In genomic region chr1:3746389-3746783, GRCh38 we compare ENCODE assay signal across 2 cellular contexts.
TF ChIP-seq lines count a peak whose summit lies in the region.

No MANE protein-coding gene starts in this region.

TF ChIP-seq in K562, 482 proteins besides CTCF, POLR2A, EP300 and RAD21:
- TF ChIP-seq KLF1 (tag; IDR thresholded peaks at IDR 0.05) (no peak), HMGN3 (IDR thresholded peaks at IDR 0.05; ENCODE audit: borderline replicate concordance, extremely low read depth, insufficient read length, low read depth, low read length) (peak; percentile 10), TEAD4 (IDR thresholded peaks at IDR 0.05; ENCODE audit: low read length) (0 out of 2 replicates have a peak, but pooled peaks have one; percentile 3), TEAD4 (CRISPR knock-in tag; IDR thresholded peaks at IDR 0.05; ENCODE audit: borderline replicate concordance) (no peak), KLF16 (IDR thresholded peaks at IDR 0.05) (peak; percentile 18; the same call in 1 of the 2 replicates), NRF1 (conservative IDR thresholded peaks at IDR 0.05 in 1 of 2, IDR thresholded peaks at IDR 0.05 in 1 of 2) (peak in 1 of 2 experiments; percentile 37; a peak in 2 of 4 replicates), SIN3A (IDR thresholded peaks at IDR 0.05; ENCODE audit: borderline replicate concordance in 2 of 2, control insufficient read depth in 1 of 2, low read depth in 2 of 2, low read length in 2 of 2) (0 out of 4 replicates have a peak, but pooled peaks of 1 of the 2 experiments have one; percentile 9), ZC3H4 (CRISPR knock-in tag; IDR thresholded peaks at IDR 0.05; ENCODE audit: borderline replicate concordance) (no peak)
- TF ChIP-seq, protein P1, sequence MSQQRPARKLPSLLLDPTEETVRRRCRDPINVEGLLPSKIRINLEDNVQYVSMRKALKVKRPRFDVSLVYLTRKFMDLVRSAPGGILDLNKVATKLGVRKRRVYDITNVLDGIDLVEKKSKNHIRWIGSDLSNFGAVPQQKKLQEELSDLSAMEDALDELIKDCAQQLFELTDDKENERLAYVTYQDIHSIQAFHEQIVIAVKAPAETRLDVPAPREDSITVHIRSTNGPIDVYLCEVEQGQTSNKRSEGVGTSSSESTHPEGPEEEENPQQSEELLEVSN (IDR thresholded peaks at IDR 0.05; ENCODE audit: borderline replicate concordance in 1 of 2, extremely low read depth in 1 of 2, insufficient read depth in 1 of 2, insufficient read length in 1 of 2, low read depth in 1 of 2, low read length in 1 of 2, poor library complexity in 1 of 2, severe bottlenecking in 1 of 2) = peak; percentile 66 to 78
- TF ChIP-seq, protein P2, sequence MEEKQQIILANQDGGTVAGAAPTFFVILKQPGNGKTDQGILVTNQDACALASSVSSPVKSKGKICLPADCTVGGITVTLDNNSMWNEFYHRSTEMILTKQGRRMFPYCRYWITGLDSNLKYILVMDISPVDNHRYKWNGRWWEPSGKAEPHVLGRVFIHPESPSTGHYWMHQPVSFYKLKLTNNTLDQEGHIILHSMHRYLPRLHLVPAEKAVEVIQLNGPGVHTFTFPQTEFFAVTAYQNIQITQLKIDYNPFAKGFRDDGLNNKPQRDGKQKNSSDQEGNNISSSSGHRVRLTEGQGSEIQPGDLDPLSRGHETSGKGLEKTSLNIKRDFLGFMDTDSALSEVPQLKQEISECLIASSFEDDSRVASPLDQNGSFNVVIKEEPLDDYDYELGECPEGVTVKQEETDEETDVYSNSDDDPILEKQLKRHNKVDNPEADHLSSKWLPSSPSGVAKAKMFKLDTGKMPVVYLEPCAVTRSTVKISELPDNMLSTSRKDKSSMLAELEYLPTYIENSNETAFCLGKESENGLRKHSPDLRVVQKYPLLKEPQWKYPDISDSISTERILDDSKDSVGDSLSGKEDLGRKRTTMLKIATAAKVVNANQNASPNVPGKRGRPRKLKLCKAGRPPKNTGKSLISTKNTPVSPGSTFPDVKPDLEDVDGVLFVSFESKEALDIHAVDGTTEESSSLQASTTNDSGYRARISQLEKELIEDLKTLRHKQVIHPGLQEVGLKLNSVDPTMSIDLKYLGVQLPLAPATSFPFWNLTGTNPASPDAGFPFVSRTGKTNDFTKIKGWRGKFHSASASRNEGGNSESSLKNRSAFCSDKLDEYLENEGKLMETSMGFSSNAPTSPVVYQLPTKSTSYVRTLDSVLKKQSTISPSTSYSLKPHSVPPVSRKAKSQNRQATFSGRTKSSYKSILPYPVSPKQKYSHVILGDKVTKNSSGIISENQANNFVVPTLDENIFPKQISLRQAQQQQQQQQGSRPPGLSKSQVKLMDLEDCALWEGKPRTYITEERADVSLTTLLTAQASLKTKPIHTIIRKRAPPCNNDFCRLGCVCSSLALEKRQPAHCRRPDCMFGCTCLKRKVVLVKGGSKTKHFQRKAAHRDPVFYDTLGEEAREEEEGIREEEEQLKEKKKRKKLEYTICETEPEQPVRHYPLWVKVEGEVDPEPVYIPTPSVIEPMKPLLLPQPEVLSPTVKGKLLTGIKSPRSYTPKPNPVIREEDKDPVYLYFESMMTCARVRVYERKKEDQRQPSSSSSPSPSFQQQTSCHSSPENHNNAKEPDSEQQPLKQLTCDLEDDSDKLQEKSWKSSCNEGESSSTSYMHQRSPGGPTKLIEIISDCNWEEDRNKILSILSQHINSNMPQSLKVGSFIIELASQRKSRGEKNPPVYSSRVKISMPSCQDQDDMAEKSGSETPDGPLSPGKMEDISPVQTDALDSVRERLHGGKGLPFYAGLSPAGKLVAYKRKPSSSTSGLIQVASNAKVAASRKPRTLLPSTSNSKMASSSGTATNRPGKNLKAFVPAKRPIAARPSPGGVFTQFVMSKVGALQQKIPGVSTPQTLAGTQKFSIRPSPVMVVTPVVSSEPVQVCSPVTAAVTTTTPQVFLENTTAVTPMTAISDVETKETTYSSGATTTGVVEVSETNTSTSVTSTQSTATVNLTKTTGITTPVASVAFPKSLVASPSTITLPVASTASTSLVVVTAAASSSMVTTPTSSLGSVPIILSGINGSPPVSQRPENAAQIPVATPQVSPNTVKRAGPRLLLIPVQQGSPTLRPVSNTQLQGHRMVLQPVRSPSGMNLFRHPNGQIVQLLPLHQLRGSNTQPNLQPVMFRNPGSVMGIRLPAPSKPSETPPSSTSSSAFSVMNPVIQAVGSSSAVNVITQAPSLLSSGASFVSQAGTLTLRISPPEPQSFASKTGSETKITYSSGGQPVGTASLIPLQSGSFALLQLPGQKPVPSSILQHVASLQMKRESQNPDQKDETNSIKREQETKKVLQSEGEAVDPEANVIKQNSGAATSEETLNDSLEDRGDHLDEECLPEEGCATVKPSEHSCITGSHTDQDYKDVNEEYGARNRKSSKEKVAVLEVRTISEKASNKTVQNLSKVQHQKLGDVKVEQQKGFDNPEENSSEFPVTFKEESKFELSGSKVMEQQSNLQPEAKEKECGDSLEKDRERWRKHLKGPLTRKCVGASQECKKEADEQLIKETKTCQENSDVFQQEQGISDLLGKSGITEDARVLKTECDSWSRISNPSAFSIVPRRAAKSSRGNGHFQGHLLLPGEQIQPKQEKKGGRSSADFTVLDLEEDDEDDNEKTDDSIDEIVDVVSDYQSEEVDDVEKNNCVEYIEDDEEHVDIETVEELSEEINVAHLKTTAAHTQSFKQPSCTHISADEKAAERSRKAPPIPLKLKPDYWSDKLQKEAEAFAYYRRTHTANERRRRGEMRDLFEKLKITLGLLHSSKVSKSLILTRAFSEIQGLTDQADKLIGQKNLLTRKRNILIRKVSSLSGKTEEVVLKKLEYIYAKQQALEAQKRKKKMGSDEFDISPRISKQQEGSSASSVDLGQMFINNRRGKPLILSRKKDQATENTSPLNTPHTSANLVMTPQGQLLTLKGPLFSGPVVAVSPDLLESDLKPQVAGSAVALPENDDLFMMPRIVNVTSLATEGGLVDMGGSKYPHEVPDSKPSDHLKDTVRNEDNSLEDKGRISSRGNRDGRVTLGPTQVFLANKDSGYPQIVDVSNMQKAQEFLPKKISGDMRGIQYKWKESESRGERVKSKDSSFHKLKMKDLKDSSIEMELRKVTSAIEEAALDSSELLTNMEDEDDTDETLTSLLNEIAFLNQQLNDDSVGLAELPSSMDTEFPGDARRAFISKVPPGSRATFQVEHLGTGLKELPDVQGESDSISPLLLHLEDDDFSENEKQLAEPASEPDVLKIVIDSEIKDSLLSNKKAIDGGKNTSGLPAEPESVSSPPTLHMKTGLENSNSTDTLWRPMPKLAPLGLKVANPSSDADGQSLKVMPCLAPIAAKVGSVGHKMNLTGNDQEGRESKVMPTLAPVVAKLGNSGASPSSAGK (IDR thresholded peaks at IDR 0.05) = peak; percentile 71; the same call in 1 of the 2 replicates

TF ChIP-seq in liver, 16 proteins besides CTCF, POLR2A, EP300 and RAD21:
- TF ChIP-seq JUND (IDR thresholded peaks at IDR 0.05) (no peak), HNF4A (conservative IDR thresholded peaks at IDR 0.05) (no peak), EGR1 (IDR thresholded peaks at IDR 0.05; ENCODE audit: low read depth in 2 of 2) (no peak), GABPA (IDR thresholded peaks at IDR 0.05 in 1 of 2, conservative IDR thresholded peaks at IDR 0.05 in 1 of 2) (no peak)
